ENCODE assay signal across 19 cellular contexts in the genomic region with DNA sequence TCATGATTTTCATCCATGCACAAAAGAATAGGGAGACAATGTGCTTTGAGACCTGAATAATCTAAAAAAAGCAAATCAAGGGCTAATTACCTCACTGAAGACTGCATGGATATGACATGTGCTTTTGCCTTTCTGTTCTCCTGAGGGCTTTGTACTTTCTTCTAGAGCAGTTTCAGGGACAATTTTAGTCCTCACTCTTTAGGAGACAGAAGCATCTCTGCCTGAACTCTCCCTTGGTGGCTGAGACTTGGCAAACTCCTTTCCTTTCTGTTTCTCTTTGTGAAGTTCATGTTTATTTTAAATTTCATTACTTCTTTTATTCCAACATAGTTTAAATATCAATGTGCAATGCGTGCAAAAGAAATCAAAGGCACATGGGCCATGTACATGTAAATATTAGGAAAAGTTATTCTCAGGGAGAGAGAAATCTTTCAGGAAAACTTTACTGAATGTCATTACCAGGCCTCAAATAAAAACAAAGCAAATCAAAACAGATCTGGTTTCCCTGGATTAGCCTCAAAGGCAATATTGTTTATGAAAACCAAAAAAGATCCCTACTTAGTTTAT.
"Had no signal": no experiment of that assay in that cellular context is flagged by ENCODE, and none has a peak within 500 bp of the region (broad histone marks: within the 10 kb centered on the region; RNA-seq: fewer than 3 reads in every experiment).

No MANE protein-coding gene starts in this region.

- H3K4me1 ChIP-seq: upper lobe of left lung had no signal

- ATAC-seq: activated naive CD4-positive, alpha-beta T cell treated with anti-CD3 and anti-CD28 coated beads, Interleukin-2, amount 50 U/mL, for 72 hours; activated T-cell treated with anti-CD3 and anti-CD28 coated beads, Interleukin-2, amount 50 U/mL, for 72 hours; natural killer cell; stimulated activated effector memory CD8-positive, alpha-beta T cell treated with anti-CD3 and anti-CD28 coated beads, Interleukin-12 subunit alpha, Interleukin-12 subunit beta, amount 100 ng/mL, for 72 hours had no signal

- H3K4me3 ChIP-seq: upper lobe of left lung had no signal

- H3K27me3 ChIP-seq: neutrophil, upper lobe of left lung had no signal

- DNase-seq: activated B cell treated with CpG ODN at 0.5 μM for 24 hours; activated CD4-positive, alpha-beta T cell treated with anti-CD3 and anti-CD28 coated beads, Interleukin-2, amount 10 ng/mL, durations not matched to agents 24 days and 14 days; activated CD8-positive, alpha-beta memory T cell treated with anti-CD3 and anti-CD28 coated beads, Interleukin-2, amount 50 U/mL, for 48 hours; activated gamma-delta T cell; activated T-cell treated with anti-CD3 and anti-CD28 coated beads, Interleukin-2, amount 50 U/mL, for 72 hours; amygdala; effector memory CD4-positive, alpha-beta T cell; hypothalamus; kidney; mesenchymal stem cell; natural killer cell; stimulated activated CD4-positive, alpha-beta T cell treated with anti-CD3 and anti-CD28 coated beads, Interleukin-12 subunit alpha, Interleukin-12 subunit beta, amount 100 ng/mL, for 4 hours; stimulated activated CD4-positive, alpha-beta T cell treated with anti-CD3 and anti-CD28 coated beads, Interleukin-2, amount 100 ng/mL, for 24 hours; SW 1271; upper lobe of left lung had no signal

- H3K27ac ChIP-seq: neutrophil, upper lobe of left lung had no signal

- H3K36me3 ChIP-seq: neutrophil, upper lobe of left lung had no signal

- H3K9me3 ChIP-seq: neutrophil, upper lobe of left lung had no signal

- FAIRE-seq: kidney, TTC549 had no signal
